ENCODE assay signal across 25 cellular contexts in genomic region chr20:11301699-11302098, GRCh38.
"Had no signal": no experiment of that assay in that cellular context is flagged by ENCODE, and none has a peak within 500 bp of the region (broad histone marks: within the 10 kb centered on the region; RNA-seq: fewer than 3 reads in every experiment).

No MANE protein-coding gene starts in this region.

- H3K27me3 ChIP-seq: breast epithelium, MG63, SJSA1 had no signal

- H3K27ac Mint-ChIP-seq: activated CD8-positive, alpha-beta memory T cell treated with anti-CD3 and anti-CD28 coated beads, Interleukin-2, amount 10 ng/mL, durations not matched to agents 7 days and 5 days; activated naive CD4-positive, alpha-beta T cell treated with anti-CD3 and anti-CD28 coated beads, Interleukin-2, amount 50 U/mL, for 24 hours; activated T-cell treated with anti-CD3 and anti-CD28 coated beads, Interleukin-2, amount 50 U/mL, for 24 hours; activated T-helper 1 cell treated with anti-CD3 and anti-CD28 coated beads, Interleukin-12 subunit alpha, Interleukin-12 subunit beta, Interleukin-2, Interleukin-4 antibody, amounts not matched to agents 30 ng/mL and 10 ng/mL and 1 ng/mL, durations not matched to agents 14 hours and 24 hours and 36 hours; T-helper 1 cell treated with Interleukin-12 subunit alpha and Interleukin-12 subunit beta and Interleukin-4 antibody, amounts not matched to agents 30 μg/mL and 1 μg/mL, for 36 hours had no signal

- DNase-seq: activated CD4-positive, alpha-beta T cell treated with anti-CD3 and anti-CD28 coated beads for 48 hours; activated CD4-positive, alpha-beta T cell treated with anti-CD3 and anti-CD28 coated beads, Interleukin-2, amount 50 U/mL, for 4 hours; activated CD4-positive, CD25-positive, alpha-beta regulatory T cell treated with anti-CD3 and anti-CD28 coated beads, Interleukin-2, amount 50 U/mL, for 72 hours; activated CD8-positive, alpha-beta memory T cell treated with anti-CD3 and anti-CD28 coated beads, Interleukin-2, amount 10 ng/mL, durations not matched to agents 7 days and 5 days; activated effector memory CD4-positive, alpha-beta T cell treated with Interleukin-2 at 50 U/mL for 16 hours; activated naive CD4-positive, alpha-beta T cell; activated T-cell treated with anti-CD3 and anti-CD28 coated beads, Interleukin-2, amount 50 U/mL, for 24 hours; aorta; MV-4-11; NCI-H1105; NCI-H1436; NCI-H1694 treated with DMSO at 0.1 percent for 48 hours; NCI-H2029 treated with DMSO at 0.1 percent for 48 hours; NCI-H446; NCI-H524; SHP77; SW 1271 had no signal

- H3K4me3 Mint-ChIP-seq: activated CD8-positive, alpha-beta memory T cell treated with anti-CD3 and anti-CD28 coated beads, Interleukin-2, amount 10 ng/mL, durations not matched to agents 7 days and 5 days; activated naive CD4-positive, alpha-beta T cell treated with anti-CD3 and anti-CD28 coated beads, Interleukin-2, amount 50 U/mL, for 24 hours; activated T-cell treated with anti-CD3 and anti-CD28 coated beads, Interleukin-2, amount 50 U/mL, for 24 hours; activated T-helper 1 cell treated with anti-CD3 and anti-CD28 coated beads, Interleukin-12 subunit alpha, Interleukin-12 subunit beta, Interleukin-2, Interleukin-4 antibody, amounts not matched to agents 30 ng/mL and 10 ng/mL and 1 ng/mL, durations not matched to agents 14 hours and 24 hours and 36 hours; T-helper 1 cell treated with Interleukin-12 subunit alpha and Interleukin-12 subunit beta and Interleukin-4 antibody, amounts not matched to agents 30 μg/mL and 1 μg/mL, for 36 hours had no signal

- H3K27me3 Mint-ChIP-seq: activated CD8-positive, alpha-beta memory T cell treated with anti-CD3 and anti-CD28 coated beads, Interleukin-2, amount 10 ng/mL, durations not matched to agents 7 days and 5 days; activated naive CD4-positive, alpha-beta T cell treated with anti-CD3 and anti-CD28 coated beads, Interleukin-2, amount 50 U/mL, for 24 hours; activated T-cell treated with anti-CD3 and anti-CD28 coated beads, Interleukin-2, amount 50 U/mL, for 24 hours had no signal

- H3K36me3 ChIP-seq: breast epithelium, MG63, SJSA1 had no signal

- H3K27ac ChIP-seq: breast epithelium, KMS-11, SJSA1 had no signal

- H3K9me3 Mint-ChIP-seq: activated naive CD4-positive, alpha-beta T cell treated with anti-CD3 and anti-CD28 coated beads, Interleukin-2, amount 50 U/mL, for 24 hours; activated T-cell treated with anti-CD3 and anti-CD28 coated beads, Interleukin-2, amount 50 U/mL, for 24 hours; activated T-helper 1 cell treated with anti-CD3 and anti-CD28 coated beads, Interleukin-12 subunit alpha, Interleukin-12 subunit beta, Interleukin-2, Interleukin-4 antibody, amounts not matched to agents 30 ng/mL and 10 ng/mL and 1 ng/mL, durations not matched to agents 14 hours and 24 hours and 36 hours had no signal

- H3K36me3 Mint-ChIP-seq: activated CD8-positive, alpha-beta memory T cell treated with anti-CD3 and anti-CD28 coated beads, Interleukin-2, amount 10 ng/mL, durations not matched to agents 7 days and 5 days; activated naive CD4-positive, alpha-beta T cell treated with anti-CD3 and anti-CD28 coated beads, Interleukin-2, amount 50 U/mL, for 24 hours had no signal

- FAIRE-seq: RCC 7860 had no signal

- H3K4me3 ChIP-seq: breast epithelium, MG63, SJSA1 had no signal

- H3K4me1 ChIP-seq: breast epithelium had no signal

- H3K4me2 ChIP-seq: KMS-11 had no signal

- H3K9me3 ChIP-seq: breast epithelium, MG63, SJSA1 had no signal

- H3K9ac ChIP-seq: KMS-11 had no signal

- H3K4me1 Mint-ChIP-seq: activated CD8-positive, alpha-beta memory T cell treated with anti-CD3 and anti-CD28 coated beads, Interleukin-2, amount 10 ng/mL, durations not matched to agents 7 days and 5 days; activated naive CD4-positive, alpha-beta T cell treated with anti-CD3 and anti-CD28 coated beads, Interleukin-2, amount 50 U/mL, for 24 hours had no signal
